16 cellular contexts compared by ENCODE assay signal in genomic region chr5:114325552-114325951, GRCh38. TPM values are rescaled to one million over a fixed set of nuclear protein-coding genes. Genes with fewer than 3 reads are reported as not detected.
DNase-seq lines count a peak whose midpoint lies in the region; ATAC-seq and TF ChIP-seq lines count a peak whose summit lies in the region.
"Had no signal": no experiment of that assay in that cellular context is flagged by ENCODE, and none has a peak within 500 bp of the region (broad histone marks: within the 10 kb centered on the region; RNA-seq: fewer than 3 reads in every experiment).

No MANE protein-coding gene starts in this region.

- DNase-seq in NCI-H82 (lab: John Stamatoyannopoulos, UW) (peak; percentile 35), NCI-H82 treated with DMSO at 0.1 percent for 48 hours (lab: John Stamatoyannopoulos, UW; ENCODE audit: unreplicated experiment) (no peak), MG63 (peak; percentile 11), dermis microvascular lymphatic vessel endothelial cell (ENCODE audit: low read depth in 2 of 2) (peak; percentile 93 to 99), mesothelial cell of epicardium (ENCODE audit: low spot score in 2 of 2, unreplicated experiment in 2 of 2) (no peak)
- no peak for DNase-seq in stimulated activated naive CD4-positive, alpha-beta T cell treated with Interleukin-2 at 50 U/mL for 16 hours (lab: John Stamatoyannopoulos, UW)
- DNase-seq in stimulated activated CD4-positive, alpha-beta T cell treated with anti-CD3 and anti-CD28 coated beads, Interleukin-2, amount 100 ng/mL, for 48 hours: no peak
- DNase-seq: activated T-cell treated with anti-CD3 and anti-CD28 coated beads, Interleukin-2, amount 50 U/mL, for 48 hours; NCI-H1694 treated with DMSO at 0.1 percent for 48 hours; NCI-H748 treated with DMSO at 0.1 percent for 48 hours had no signal

- H3K36me3 Mint-ChIP-seq in mesothelial cell of epicardium: no peaks in the 10 kb centered on the region

- H3K9me3 ChIP-seq in MG63: no peaks in the 10 kb centered on the region
- H3K9me3 ChIP-seq: A549, neutrophil had no signal

- ATAC-seq in HG02763 (IDR thresholded peaks at IDR 0.05; ENCODE audit: unreplicated experiment): no peak
- ATAC-seq: A549, esophagus mucosa had no signal

- no peaks in the 10 kb centered on the region for H3K9me3 Mint-ChIP-seq in mesothelial cell of epicardium

- H3K4me3 Mint-ChIP-seq in mesothelial cell of epicardium: no peak overlapping the region
- H3K4me3 Mint-ChIP-seq: stimulated activated naive CD8-positive, alpha-beta T cell treated with anti-CD3 and anti-CD28 coated beads, Interleukin-15, Interleukin-2, amounts not matched to agents 100 ng/mL and 50 ng/mL, for 24 hours had no signal

- H3K36me3 ChIP-seq in MG63: no peaks in the 10 kb centered on the region
- H3K36me3 ChIP-seq: neutrophil had no signal

- H3K4me3 ChIP-seq in MG63: no peak overlapping the region
- H3K4me3 ChIP-seq: A549, coronary artery had no signal

- no peak for TF ChIP-seq CTCF in mesothelial cell of epicardium (IDR thresholded peaks at IDR 0.05; ENCODE audit: unreplicated experiment)

- H3K4me1 Mint-ChIP-seq in mesothelial cell of epicardium: peaks cover 13% of the 10 kb centered on the region

- no peaks in the 10 kb centered on the region for H3K27me3 Mint-ChIP-seq in mesothelial cell of epicardium (ENCODE audit: low read depth)
- H3K27me3 Mint-ChIP-seq: stimulated activated naive CD8-positive, alpha-beta T cell treated with anti-CD3 and anti-CD28 coated beads, Interleukin-15, Interleukin-2, amounts not matched to agents 100 ng/mL and 50 ng/mL, for 24 hours had no signal

- H3K27ac Mint-ChIP-seq in mesothelial cell of epicardium: peak overlapping the region; percentile 15
- H3K27ac Mint-ChIP-seq: stimulated activated naive CD8-positive, alpha-beta T cell treated with anti-CD3 and anti-CD28 coated beads, Interleukin-15, Interleukin-2, amounts not matched to agents 100 ng/mL and 50 ng/mL, for 24 hours had no signal

- peaks cover 4% of the 10 kb centered on the region; the same call in 1 of the 2 replicates for H3K27me3 ChIP-seq in MG63
- H3K27me3 ChIP-seq: neutrophil had no signal

RNA-seq across cellular contexts. Expression of gene KCNN2, which starts 36.3 kb away (rescaled TPM):
- total RNA-seq in MG63 (2014; rRNA removed; shearing (Covaris generic); ENCODE audit: low replicate concordance): not detected in 2 replicates
- total RNA-seq in dermis microvascular lymphatic vessel endothelial cell: 1.8 and 3.4 TPM in 2 replicates
- total RNA-seq in mesothelial cell of epicardium: 17.1 to 19.6 TPM (median 19.1 TPM) in 3 replicates

Comparison
In these comparisons a context has a peak if more than half of its experiments do, and no peak if none do; other contexts are left out.
1. DNase-seq: peak in NCI-H82 (single experiment), MG63 (single experiment) and dermis microvascular lymphatic vessel endothelial cell (2 of 2); none in NCI-H82 treated with DMSO at 0.1 percent for 48 hours (single experiment), mesothelial cell of epicardium (0 of 2), stimulated activated naive CD4-positive, alpha-beta T cell treated with Interleukin-2 at 50 U/mL for 16 hours (single experiment) and stimulated activated CD4-positive, alpha-beta T cell treated with anti-CD3 and anti-CD28 coated beads, Interleukin-2, amount 100 ng/mL, for 48 hours (0 of 2).